Comparison of ENCODE assay signal across 26 cellular contexts in the genomic region with DNA sequence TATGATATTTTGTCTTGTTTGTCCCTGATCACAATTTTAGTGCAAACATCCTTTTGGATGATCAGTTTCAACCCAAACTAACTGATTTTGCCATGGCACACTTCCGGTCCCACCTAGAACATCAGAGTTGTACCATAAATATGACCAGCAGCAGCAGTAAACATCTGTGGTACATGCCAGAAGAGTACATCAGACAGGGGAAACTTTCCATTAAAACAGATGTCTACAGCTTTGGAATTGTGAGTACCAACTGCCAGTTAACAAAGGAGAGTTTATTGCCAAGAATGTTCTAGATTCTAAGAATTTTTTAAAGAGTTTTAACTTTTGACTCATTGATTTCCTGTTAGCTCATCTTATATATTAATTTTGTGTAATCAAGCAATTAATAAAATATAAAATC.
"Had no signal": no experiment of that assay in that cellular context is flagged by ENCODE, and none has a peak within 500 bp of the region (broad histone marks: within the 10 kb centered on the region; RNA-seq: fewer than 3 reads in every experiment).

No MANE protein-coding gene starts in this region.

- DNase-seq: activated CD4-positive, alpha-beta T cell treated with anti-CD3 and anti-CD28 coated beads for 48 hours; activated CD4-positive, alpha-beta T cell treated with anti-CD3 and anti-CD28 coated beads, Interleukin-2, amount 50 U/mL, for 48 hours; activated CD8-positive, alpha-beta memory T cell treated with anti-CD3 and anti-CD28 coated beads for 24 hours; activated effector memory CD4-positive, alpha-beta T cell treated with Interleukin-2 at 50 U/mL for 16 hours; activated naive CD4-positive, alpha-beta T cell treated with Interleukin-2 at 50 U/mL for 16 hours; aorta; body of pancreas; cerebellar nuclear complex; colonic mucosa; effector CD8-positive, alpha-beta T cell; foreskin melanocyte; islet precursor cell; left ventricle myocardium inferior; mesendoderm; natural killer cell; stimulated activated CD4-positive, alpha-beta T cell treated with anti-CD3 and anti-CD28 coated beads, Interleukin-15, amount 100 ng/mL, for 24 hours; stimulated activated CD4-positive, alpha-beta T cell treated with anti-CD3 and anti-CD28 coated beads, Interleukin-2, amount 100 ng/mL, for 24 hours; stimulated activated naive B cell treated with anti-CD40 and anti-IgM and Interleukin-4, amounts not matched to agents 10 μg/mL and 1 μg/mL and 100 μg/mL, for 72 hours; stomach; thyroid gland; upper lobe of left lung had no signal

- ATAC-seq: body of pancreas; natural killer cell; stimulated activated naive B cell treated with anti-CD40 and anti-IgM and Interleukin-4, amounts not matched to agents 10 μg/mL and 1 μg/mL and 100 μg/mL, for 72 hours had no signal

- H3K4me3 ChIP-seq: body of pancreas, cardiac muscle cell, colonic mucosa, left ventricle myocardium inferior, lung, neural progenitor cell, right atrium auricular region, stomach, thyroid gland, upper lobe of left lung, vagina had no signal
